ENCODE assay signal across 1 cellular context in genomic region chr2:237909801-237910475, GRCh38.
TF ChIP-seq lines count a peak whose summit lies in the region.

No MANE protein-coding gene starts in this region.

TF ChIP-seq in GM12878, 131 proteins besides CTCF, POLR2A, EP300 and RAD21:
- TF ChIP-seq ATF3 (IDR thresholded peaks at IDR 0.05; ENCODE audit: borderline replicate concordance, extremely low read depth, low read depth, low read length) (no peak), BCL3 (IDR thresholded peaks at IDR 0.05; ENCODE audit: borderline replicate concordance, insufficient read depth, low read depth, low read length, poor library complexity, severe bottlenecking) (peak; percentile 73)
